In the genomic region with DNA sequence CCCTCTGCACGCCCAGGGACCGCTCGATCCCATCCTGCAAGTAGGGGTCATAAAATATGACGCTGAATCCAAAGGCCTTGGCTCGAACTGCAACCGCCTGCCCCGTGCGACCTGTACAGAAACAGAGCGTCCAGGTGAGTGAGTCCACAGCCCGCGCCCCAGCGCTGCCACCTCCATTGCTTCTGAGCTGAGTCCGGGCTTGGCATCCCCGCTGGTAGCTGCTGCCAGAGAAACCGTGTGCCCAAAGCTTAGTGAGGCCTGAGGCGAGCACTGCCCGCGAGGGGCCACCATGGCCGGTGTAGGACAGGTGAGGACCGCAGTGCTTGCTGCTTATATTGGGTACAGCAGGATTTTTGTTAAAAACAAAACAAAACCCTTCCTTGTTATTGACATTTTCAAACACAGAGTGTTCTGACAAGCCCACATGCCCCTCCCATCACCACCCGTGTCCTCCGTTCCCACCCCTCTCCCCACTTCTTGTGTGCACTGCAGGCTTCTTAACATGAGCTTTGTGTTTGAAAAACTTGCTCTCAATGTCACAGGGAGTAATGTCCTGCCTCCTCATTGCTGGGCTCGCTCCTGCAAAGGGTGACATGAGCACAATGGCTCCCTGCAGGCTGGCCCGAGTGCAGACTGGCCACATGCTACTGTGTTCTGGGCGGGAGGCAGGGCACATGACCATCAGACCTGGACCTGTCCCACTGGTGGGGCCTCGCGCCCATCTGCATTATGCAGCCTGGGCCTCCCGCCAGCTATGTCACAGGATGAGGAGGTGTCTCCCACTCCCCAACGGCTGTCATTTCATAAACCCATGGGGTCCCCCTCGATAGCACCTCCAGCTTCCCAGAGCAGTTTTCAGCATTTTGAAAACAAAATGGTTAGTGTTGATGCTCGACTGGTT, we compare ENCODE assay signal across 12 cellular contexts. TPM values are rescaled to one million over a fixed set of nuclear protein-coding genes. Genes with fewer than 3 reads are reported as not detected.
DNase-seq lines count a peak whose midpoint lies in the region; ATAC-seq and TF ChIP-seq lines count a peak whose summit lies in the region.
"Had no signal": no experiment of that assay in that cellular context is flagged by ENCODE, and none has a peak within 500 bp of the region (broad histone marks: within the 10 kb centered on the region; RNA-seq: fewer than 3 reads in every experiment).

No MANE protein-coding gene starts in this region.

- H3K4me3 ChIP-seq in left lung (no peak overlapping the region), spleen (no peak overlapping the region)
- H3K4me3 ChIP-seq: thyroid gland had no signal

- TF ChIP-seq CTCF in left lung (IDR thresholded peaks at IDR 0.05) (no peak), spleen (IDR thresholded peaks at IDR 0.05 in 8 of 11, conservative IDR thresholded peaks at IDR 0.05 in 3 of 11) (no peak)

- TF ChIP-seq POLR2A in spleen (IDR thresholded peaks at IDR 0.05), result no peak

- H3K4me1 ChIP-seq in left lung (peaks cover 2 to 9% of the 10 kb centered on the region in 2 donors), spleen (peaks cover 0 to 29% (median 10%) of the 10 kb centered on the region in 6 donors)
- H3K4me1 ChIP-seq: thyroid gland had no signal

- DNase-seq in HCEC 1CT (peak; percentile 0), anterior cingulate cortex (lab: John Stamatoyannopoulos, UW) (peak in 40 of 58 donors; percentile 20 to 82 (median 52)), left lung (peak; percentile 34 to 65), spleen (peak; percentile 74), GDM1 (lab: John Stamatoyannopoulos, UW) (no peak), T-helper 9 cell (no peak), NCI-H146 treated with DMSO at 0.1 percent for 48 hours (lab: John Stamatoyannopoulos, UW; ENCODE audit: unreplicated experiment) (no peak)
- DNase-seq: activated CD4-positive, alpha-beta T cell treated with anti-CD3 and anti-CD28 coated beads for 48 hours; NCI-H82; T-helper 17 cell; thyroid gland had no signal

- WGBS in spleen, 5 donors, result 88 to 96% (median 90%) methylated on average over 24 to 31 of the region's 31 CpGs

- H3K27me3 ChIP-seq in left lung (no peaks in the 10 kb centered on the region), spleen (replicated peaks in 1 of 7) (no peaks in the 10 kb centered on the region)
- H3K27me3 ChIP-seq: thyroid gland had no signal

- H3K9me3 ChIP-seq in left lung (no peaks in the 10 kb centered on the region), spleen (no peaks in the 10 kb centered on the region)
- H3K9me3 ChIP-seq: thyroid gland had no signal

- H3K27ac ChIP-seq in left lung (no peak overlapping the region), spleen (no peak overlapping the region)
- H3K27ac ChIP-seq: C4-2B, thyroid gland had no signal

- intact Hi-C loops in left lung (cut with DNase I) (no loop called here), spleen (cut with DNase I; ENCODE audit: low total_unique reads) (no loop called here)

- H3K36me3 ChIP-seq in left lung (peaks cover 0 to 100% of the 10 kb centered on the region in 2 donors), spleen (peaks cover 0 to 100% (median 50%) of the 10 kb centered on the region in 6 donors)

- no peak for ATAC-seq in left lung
- ATAC-seq: T-helper 17 cell had no signal

RNA-seq across cellular contexts. Expression of gene ZRANB1, which starts 52.9 kb away (rescaled TPM):
- total RNA-seq in left lung (10 to 100 TPM; 15.3 to 15.5 TPM), spleen (10 to 100 TPM; 16.1 to 28.8 (median 20.3) TPM)
- 1 to 10 TPM; 5.0 to 8.0 (median 5.3) TPM for polyA plus RNA-seq in spleen

Comparison
In these comparisons a context has a peak if more than half of its experiments do, and no peak if none do; other contexts are left out.
1. DNase-seq: peak in HCEC 1CT (single experiment), anterior cingulate cortex (40 of 58), left lung (2 of 2) and spleen (single experiment); none in GDM1 (single experiment), T-helper 9 cell (single experiment) and NCI-H146 treated with DMSO at 0.1 percent for 48 hours (single experiment).